In genomic region chr12:129393357-129393937, GRCh38 we compare ENCODE assay signal across 13 cellular contexts.
"Had no signal": no experiment of that assay in that cellular context is flagged by ENCODE, and none has a peak within 500 bp of the region (broad histone marks: within the 10 kb centered on the region; RNA-seq: fewer than 3 reads in every experiment).

No MANE protein-coding gene starts in this region.

- H3K9me3 Mint-ChIP-seq: immature natural killer cell had no signal

- H3K36me3 Mint-ChIP-seq: immature natural killer cell; naive thymus-derived CD8-positive, alpha-beta T cell had no signal

- H3K4me3 Mint-ChIP-seq: dendritic cell treated with granulocyte-macrophage colony-stimulating factor and Interleukin-4, amounts not matched to agents 40 ng/mL and 50 ng/mL, for 4 days; effector memory CD8-positive, alpha-beta T cell; immature natural killer cell; naive thymus-derived CD8-positive, alpha-beta T cell had no signal

- H3K27ac Mint-ChIP-seq: dendritic cell treated with granulocyte-macrophage colony-stimulating factor and Interleukin-4, amounts not matched to agents 40 ng/mL and 50 ng/mL, for 4 days; effector memory CD8-positive, alpha-beta T cell; immature natural killer cell; naive thymus-derived CD8-positive, alpha-beta T cell had no signal

- H3K27me3 Mint-ChIP-seq: dendritic cell treated with granulocyte-macrophage colony-stimulating factor and Interleukin-4, amounts not matched to agents 40 ng/mL and 50 ng/mL, for 4 days; effector memory CD8-positive, alpha-beta T cell; naive thymus-derived CD8-positive, alpha-beta T cell had no signal

- DNase-seq: effector memory CD8-positive, alpha-beta T cell; gastrocnemius medialis; glutamatergic neuron; immature natural killer cell; left ventricle myocardium inferior; mucosa of descending colon; naive thymus-derived CD8-positive, alpha-beta T cell; small intestine; stimulated activated CD4-positive, alpha-beta T cell treated with anti-CD3 and anti-CD28 coated beads, Interleukin-12 subunit alpha, Interleukin-12 subunit beta, amount 100 ng/mL, for 4 hours; stimulated activated naive CD4-positive, alpha-beta T cell treated with Interleukin-2 at 50 U/mL for 16 hours; trophoblast cell; uterus had no signal

- H3K4me1 Mint-ChIP-seq: immature natural killer cell; naive thymus-derived CD8-positive, alpha-beta T cell had no signal

- ATAC-seq: effector memory CD8-positive, alpha-beta T cell; gastrocnemius medialis; mucosa of descending colon; naive thymus-derived CD8-positive, alpha-beta T cell had no signal
